ENCODE assay signal across 8 cellular contexts in the genomic region with DNA sequence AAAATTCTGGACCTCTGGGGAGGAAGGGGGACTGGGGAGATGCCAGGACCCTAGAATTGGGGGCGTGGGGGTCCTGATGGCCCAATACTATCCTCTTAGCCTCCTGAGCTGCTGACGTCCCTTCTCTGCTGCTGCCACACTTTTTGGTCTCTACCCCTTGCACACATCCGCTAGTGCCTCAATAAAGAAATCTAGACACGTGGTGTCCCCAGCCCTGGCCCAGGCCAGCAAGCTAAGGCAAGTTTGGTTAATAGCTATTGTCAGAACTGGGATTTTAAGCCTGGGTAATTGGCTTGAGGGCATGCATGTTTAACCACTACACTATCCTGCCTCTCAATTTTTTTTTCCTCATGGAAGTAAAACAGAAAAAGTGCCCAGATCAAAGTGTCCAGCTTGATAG. TPM values are rescaled to one million over a fixed set of nuclear protein-coding genes. Genes with fewer than 3 reads are reported as not detected.
DNase-seq lines count a peak whose midpoint lies in the region; ATAC-seq and TF ChIP-seq lines count a peak whose summit lies in the region.

No MANE protein-coding gene starts in this region.

- H3K36me3 Mint-ChIP-seq in Calu3 (ENCODE audit: insufficient read depth, unreplicated experiment) = peaks cover 7% of the 10 kb centered on the region
- peaks cover 20% of the 10 kb centered on the region for H3K36me3 Mint-ChIP-seq in memory B cell

- BruUV-seq in Calu3 (replicated peaks; lab: Mats Ljungman, UMichigan) = no TSS peak

- no peak for TF ChIP-seq CTCF in Calu3 (IDR thresholded peaks at IDR 0.05; ENCODE audit: unreplicated experiment)
- no peak for TF ChIP-seq CTCF in uterus (IDR thresholded peaks at IDR 0.05)

- H3K4me3 Mint-ChIP-seq in Calu3 (ENCODE audit: low read depth, unreplicated experiment) (peak overlapping the region; percentile 73), memory B cell (peak overlapping the region; percentile 99)

- ATAC-seq in HG03066 (IDR thresholded peaks at IDR 0.05; ENCODE audit: low read depth, unreplicated experiment) = peak; percentile 30
- peak; percentile 18 for ATAC-seq in memory B cell (ENCODE audit: low read depth)
- no peak for ATAC-seq in HG02759 (IDR thresholded peaks at IDR 0.05; ENCODE audit: unreplicated experiment)

- no peaks in the 10 kb centered on the region for H3K4me1 ChIP-seq in uterus

- H3K4me1 Mint-ChIP-seq in Calu3 (ENCODE audit: low read depth, unreplicated experiment) (no peaks in the 10 kb centered on the region), memory B cell (peaks cover 43% of the 10 kb centered on the region)

- H3K27ac Mint-ChIP-seq in Calu3 (ENCODE audit: unreplicated experiment) (peak overlapping the region; percentile 28), memory B cell (peak overlapping the region; percentile 69)

- H3K9me3 ChIP-seq in uterus = no peaks in the 10 kb centered on the region

- H3K27ac ChIP-seq in uterus = peak overlapping the region; percentile 53 to 79

- CTCF ChIA-PET in Calu3 (lab: Charles Lee) = interaction anchor here (1.1 to 2.2 kb wide), 2 partner anchors 11 to 13 kb away, joined by 4 to 16 read pairs; no protein-coding TSS in a partner anchor

- H3K27me3 ChIP-seq in uterus = no peaks in the 10 kb centered on the region

- DNase-seq in Calu3 (no peak), memory B cell (ENCODE audit: low spot score in 2 of 2) (peak in 1 of 2 donors; percentile 19), uterus (no peak), dedifferentiated amniotic fluid mesenchymal stem cell (ENCODE audit: extremely low spot score) (no peak), erythroblast (lab: John Stamatoyannopoulos, UW) (no peak)
- peak; percentile 6 for DNase-seq in activated T-helper 9 cell treated with anti-CD3 and anti-CD28 coated beads, Interleukin-2, amount 50 U/mL, for 16 hours (ENCODE audit: low read depth)

- H3K9me3 Mint-ChIP-seq in Calu3 (ENCODE audit: low read depth, unreplicated experiment) = peaks cover 2% of the 10 kb centered on the region
- H3K9me3 Mint-ChIP-seq in memory B cell = peaks cover 5% of the 10 kb centered on the region

- no peaks in the 10 kb centered on the region for H3K36me3 ChIP-seq in uterus

- no peak overlapping the region for H3K4me3 ChIP-seq in uterus

- intact Hi-C loops in Calu3 (cut with micrococcal nuclease; ENCODE audit: unreplicated experiment) = loop anchor here (2.0 kb wide), 1 partner anchor 78 kb away; no protein-coding TSS in a partner anchor
- intact Hi-C loops in uterus (cut with DNase I; ENCODE audit: low total_unique reads) = no loop called here

- TF ChIP-seq POLR2A in uterus (IDR thresholded peaks at IDR 0.05) = no peak
- TF ChIP-seq POLR2A in erythroblast (IDR thresholded peaks at IDR 0.05; ENCODE audit: low read length) = no peak

- no peaks in the 10 kb centered on the region for H3K27me3 Mint-ChIP-seq in Calu3 (ENCODE audit: unreplicated experiment)
- H3K27me3 Mint-ChIP-seq in memory B cell = no peaks in the 10 kb centered on the region

RNA-seq across cellular contexts. Expression of gene OAS2, which starts 1.0 kb away (rescaled TPM):
- total RNA-seq in Calu3 (2022) = 58.1 and 211 TPM in 2 replicates
- total RNA-seq in uterus = 10 to 100 TPM in 2 of 4 donors, 1 to 10 TPM in 1, under 1 TPM in 1; 0.59 to 18.1 (median 6.1) TPM

RNA-seq across cellular contexts. Expression of gene OAS3, which starts 41.0 kb away (rescaled TPM):
- total RNA-seq in Calu3 (2022) (159 and 326 TPM in 2 replicates), uterus (10 to 100 TPM in 2 of 4 donors, 1 to 10 TPM in 2; 2.1 to 22.8 (median 8.9) TPM)
